8 cellular contexts compared by ENCODE assay signal in the genomic region with DNA sequence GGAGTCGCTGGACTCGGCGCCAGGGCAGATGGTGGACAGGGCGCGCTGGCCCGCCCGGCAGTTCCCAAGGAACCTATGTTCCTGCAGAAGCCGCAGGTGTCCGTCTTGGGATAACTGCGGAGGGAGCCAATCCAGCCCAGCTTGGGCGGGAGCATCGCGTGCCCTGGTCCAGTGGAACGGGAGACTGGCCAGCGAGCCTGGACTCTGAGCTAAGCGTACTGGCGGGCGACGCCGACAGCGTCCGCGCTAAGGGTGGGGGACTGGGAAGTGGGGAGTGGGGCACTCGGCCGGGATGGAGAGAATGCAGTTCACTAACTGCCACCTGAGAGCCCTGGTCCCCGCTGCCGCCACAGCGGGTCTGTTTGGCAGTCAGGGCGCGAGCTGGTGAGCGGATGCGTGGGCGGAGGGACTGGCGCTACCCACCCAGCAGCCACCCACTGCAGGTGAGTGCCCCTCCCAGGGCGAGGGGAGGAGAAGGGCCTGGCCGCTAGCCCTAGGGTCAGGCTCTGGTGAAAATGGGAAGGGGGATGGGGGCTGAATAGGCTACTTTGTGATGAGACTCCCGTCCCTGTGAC. TPM values are rescaled to one million over a fixed set of nuclear protein-coding genes. Genes with fewer than 3 reads are reported as not detected.
DNase-seq lines count a peak whose midpoint lies in the region; ATAC-seq and TF ChIP-seq lines count a peak whose summit lies in the region.

No MANE protein-coding gene starts in this region.

- H2AFZ ChIP-seq in parathyroid adenoma, result peak overlapping the region; percentile 65

- TF ChIP-seq CTCF in activated B cell treated with CpG ODN at 0.5 μM for 24 hours (IDR thresholded peaks at IDR 0.05), result no peak
- TF ChIP-seq CTCF in parathyroid adenoma (IDR thresholded peaks at IDR 0.05), result no peak

- ATAC-seq in activated B cell treated with CpG ODN at 0.5 μM for 24 hours (ENCODE audit: low read depth), result no peak
- no peak for ATAC-seq in GM19452 (IDR thresholded peaks at IDR 0.05; ENCODE audit: unreplicated experiment)
- ATAC-seq in GM18870 (IDR thresholded peaks at IDR 0.05; ENCODE audit: unreplicated experiment), result no peak
- no peak for ATAC-seq in GM18858 (IDR thresholded peaks at IDR 0.05; ENCODE audit: unreplicated experiment)

- CTCF ChIA-PET in activated B cell treated with CpG ODN at 0.5 μM for 24 hours (lab: Charles Lee), result no interaction called here

- WGBS in esophagus, 2 donors, result 1 to 30% methylated on average over 35 to 37 of the region's 37 CpGs

- H3K4me1 Mint-ChIP-seq in activated B cell treated with CpG ODN at 0.5 μM for 24 hours, result peaks cover 26% of the 10 kb centered on the region

- H3K4me2 ChIP-seq in parathyroid adenoma (ENCODE audit: low read length), result peak overlapping the region; percentile 88

- no peaks in the 10 kb centered on the region for H3K79me2 ChIP-seq in parathyroid adenoma

- H3K9me3 Mint-ChIP-seq in activated B cell treated with CpG ODN at 0.5 μM for 24 hours, result no peaks in the 10 kb centered on the region

- POLR2A ChIA-PET in activated B cell treated with CpG ODN at 0.5 μM for 24 hours (lab: Charles Lee), result no interaction called here

- H3K4me1 ChIP-seq in esophagus (ENCODE audit: control insufficient read depth in 2 of 2, insufficient read depth in 2 of 2, low read length in 1 of 2), result peaks cover 0 to 3% of the 10 kb centered on the region in 2 donors
- H3K4me1 ChIP-seq in parathyroid adenoma, result no peaks in the 10 kb centered on the region

- DNase-seq in Daoy (ENCODE audit: low read depth), result peak; percentile 21
- peak; percentile 21 for DNase-seq in activated B cell treated with CpG ODN at 0.5 μM for 24 hours
- DNase-seq in NCI-H187 (lab: John Stamatoyannopoulos, UW), result no peak

- H3K4me3 ChIP-seq in esophagus (ENCODE audit: low read depth in 1 of 2, low read length in 2 of 2), result peak overlapping the region; percentile 18 to 51
- peak overlapping the region; percentile 53 for H3K4me3 ChIP-seq in parathyroid adenoma (ENCODE audit: low read depth, low read length)

- H3K36me3 ChIP-seq in esophagus (ENCODE audit: control insufficient read depth in 2 of 2, insufficient read depth in 2 of 2, low read length in 1 of 2) (no peaks in the 10 kb centered on the region), parathyroid adenoma (ENCODE audit: control insufficient read depth, insufficient read depth, low read length) (no peaks in the 10 kb centered on the region)

- H3K4me3 Mint-ChIP-seq in activated B cell treated with CpG ODN at 0.5 μM for 24 hours, result peak overlapping the region; percentile 83

- peaks cover 7% of the 10 kb centered on the region for H3K27me3 Mint-ChIP-seq in activated B cell treated with CpG ODN at 0.5 μM for 24 hours

- H3K27ac ChIP-seq in esophagus (ENCODE audit: low read depth in 2 of 2, low read length in 1 of 2) (no peak overlapping the region), parathyroid adenoma (no peak overlapping the region)

- H3K27me3 ChIP-seq in esophagus (ENCODE audit: control insufficient read depth in 1 of 2, insufficient read depth in 2 of 2, low read length in 2 of 2), result peaks cover 0 to 3% of the 10 kb centered on the region in 2 donors
- no peaks in the 10 kb centered on the region for H3K27me3 ChIP-seq in parathyroid adenoma (ENCODE audit: control insufficient read depth, insufficient read depth, low read length)

- H3K9me3 ChIP-seq in esophagus (ENCODE audit: control insufficient read depth in 2 of 2, insufficient read depth in 1 of 2, low read depth in 1 of 2, low read length in 1 of 2) (peaks cover 0 to 8% of the 10 kb centered on the region in 2 donors), parathyroid adenoma (ENCODE audit: control insufficient read depth, low read length) (no peaks in the 10 kb centered on the region)

- no peaks in the 10 kb centered on the region for H3K36me3 Mint-ChIP-seq in activated B cell treated with CpG ODN at 0.5 μM for 24 hours (ENCODE audit: low read depth)

- no peak overlapping the region for H3K9ac ChIP-seq in parathyroid adenoma

- intact Hi-C loops in activated B cell treated with CpG ODN at 0.5 μM for 24 hours (cut with micrococcal nuclease), result loop anchor here (5.0 to 10.0 kb wide), 9 partner anchors 157 to 1035 kb away; a partner anchor contains a TSS

- no peak overlapping the region for H3K27ac Mint-ChIP-seq in activated B cell treated with CpG ODN at 0.5 μM for 24 hours

RNA-seq across cellular contexts. Expression of a gene that starts 1.3 kb away (rescaled TPM):
- total RNA-seq in Daoy (2014; rRNA removed; shearing (Covaris generic)), result 2.2 and 12.3 TPM in 2 replicates
- total RNA-seq in activated B cell treated with CpG ODN at 0.5 μM for 24 hours, result 1.2 and 1.4 TPM in 2 replicates
- 1 to 10 TPM in 1 of 2 donors, under 1 TPM in 1; 0.59 to 1.1 TPM for polyA plus RNA-seq in esophagus

Comparison
In these comparisons a context has a peak if more than half of its experiments do, and no peak if none do; other contexts are left out.
1. DNase-seq: peak in Daoy (single experiment) and activated B cell treated with CpG ODN at 0.5 μM for 24 hours (single experiment); none in NCI-H187 (0 of 2).